In genomic region chr15:44697014-44697413, GRCh38 we compare ENCODE assay signal across 20 cellular contexts. TPM values are rescaled to one million over a fixed set of nuclear protein-coding genes. Genes with fewer than 3 reads are reported as not detected.
"Had no signal": no experiment of that assay in that cellular context is flagged by ENCODE, and none has a peak within 500 bp of the region (broad histone marks: within the 10 kb centered on the region; RNA-seq: fewer than 3 reads in every experiment).

No MANE protein-coding gene starts in this region.

- ATAC-seq: activated CD4-positive, alpha-beta T cell treated with anti-CD3 and anti-CD28 coated beads for 36 hours; heart right ventricle; left colon; right lobe of liver had no signal

- H3K4me1 ChIP-seq: adrenal gland, heart right ventricle, right lobe of liver, testis had no signal

- DNase-seq: activated B cell treated with CpG ODN at 0.5 μM for 24 hours; activated CD4-positive, alpha-beta T cell treated with anti-CD3 and anti-CD28 coated beads for 36 hours; activated CD4-positive, alpha-beta T cell treated with anti-CD3 and anti-CD28 coated beads, Interleukin-2, amount 50 U/mL, for 48 hours; activated effector memory CD4-positive, alpha-beta T cell treated with Interleukin-2 at 50 U/mL for 16 hours; activated naive CD4-positive, alpha-beta T cell treated with anti-CD3 and anti-CD28 coated beads, Interleukin-2, amount 50 U/mL, for 16 hours; activated T-cell treated with anti-CD3 and anti-CD28 coated beads, Interleukin-2, amount 50 U/mL, for 48 hours; adrenal gland; central memory CD4-positive, alpha-beta T cell; heart right ventricle; left colon; nephron progenitor cell; posterior cingulate gyrus; right lobe of liver; stimulated activated CD4-positive, alpha-beta T cell treated with anti-CD3 and anti-CD28 coated beads, Interleukin-1b, Interleukin-23, amount 100 ng/mL, for 48 hours; testis; trophoblast cell had no signal

- H3K27me3 ChIP-seq: adrenal gland, heart right ventricle, right lobe of liver, testis had no signal

- H3K9me3 ChIP-seq: adrenal gland, right lobe of liver, testis had no signal

- H3K4me3 Mint-ChIP-seq: activated B cell treated with CpG ODN at 0.5 μM for 24 hours; activated CD4-positive, alpha-beta T cell treated with anti-CD3 and anti-CD28 coated beads for 36 hours; memory B cell; nephron progenitor cell; T-helper 1 cell treated with Interleukin-12 subunit alpha and Interleukin-12 subunit beta and Interleukin-4 antibody, amounts not matched to agents 30 μg/mL and 1 μg/mL, for 36 hours had no signal

- H3K27ac Mint-ChIP-seq: activated B cell treated with CpG ODN at 0.5 μM for 24 hours; activated CD4-positive, alpha-beta T cell treated with anti-CD3 and anti-CD28 coated beads for 36 hours; memory B cell; nephron progenitor cell; T-helper 1 cell treated with Interleukin-12 subunit alpha and Interleukin-12 subunit beta and Interleukin-4 antibody, amounts not matched to agents 30 μg/mL and 1 μg/mL, for 36 hours had no signal

- H3K36me3 ChIP-seq: adrenal gland, heart right ventricle, right lobe of liver had no signal

- H3K4me3 ChIP-seq: adrenal gland, heart right ventricle, right lobe of liver, skin epidermis, testis had no signal

- H3K27me3 Mint-ChIP-seq: activated B cell treated with CpG ODN at 0.5 μM for 24 hours; activated CD4-positive, alpha-beta T cell treated with anti-CD3 and anti-CD28 coated beads for 36 hours; memory B cell had no signal

- H3K27ac ChIP-seq: adrenal gland, heart right ventricle, right lobe of liver, skin epidermis, testis had no signal

RNA-seq across cellular contexts. Expression of gene PATL2, which starts 14.1 kb away (rescaled TPM):
- total RNA-seq: epithelial cell of proximal tubule had no signal
